ENCODE assay signal across 8 cellular contexts in genomic region chrX:106999002-106999975, GRCh38. TPM values are rescaled to one million over a fixed set of nuclear protein-coding genes. Genes with fewer than 3 reads are reported as not detected.
DNase-seq lines count a peak whose midpoint lies in the region; ATAC-seq and TF ChIP-seq lines count a peak whose summit lies in the region.

No MANE protein-coding gene starts in this region.

- no peaks in the 10 kb centered on the region for H3K36me3 ChIP-seq in suprapubic skin

- H3K4me1 ChIP-seq in suprapubic skin, result peaks cover 7% of the 10 kb centered on the region

- no peak overlapping the region for H3K27ac Mint-ChIP-seq in activated T-helper 1 cell treated with anti-CD3 and anti-CD28 coated beads, Interleukin-12 subunit alpha, Interleukin-12 subunit beta, Interleukin-2, Interleukin-4 antibody, amounts not matched to agents 30 ng/mL and 10 ng/mL and 1 ng/mL, durations not matched to agents 14 hours and 24 hours and 36 hours
- peak overlapping the region; percentile 44 to 89 (median 80) for H3K27ac Mint-ChIP-seq in naive thymus-derived CD8-positive, alpha-beta T cell

- H3K4me3 Mint-ChIP-seq in activated T-helper 1 cell treated with anti-CD3 and anti-CD28 coated beads, Interleukin-12 subunit alpha, Interleukin-12 subunit beta, Interleukin-2, Interleukin-4 antibody, amounts not matched to agents 30 ng/mL and 10 ng/mL and 1 ng/mL, durations not matched to agents 14 hours and 24 hours and 36 hours, result peak overlapping the region; percentile 87
- H3K4me3 Mint-ChIP-seq in naive thymus-derived CD8-positive, alpha-beta T cell, result peak overlapping the region; percentile 72 to 94 (median 88)

- TF ChIP-seq POLR2A in suprapubic skin (IDR thresholded peaks at IDR 0.05), result no peak

- TF ChIP-seq CTCF in AG09309 (IDR thresholded peaks at IDR 0.05; ENCODE audit: control insufficient read depth, insufficient read depth, low read depth, low read length, missing control alignments), result peak; percentile 58
- peak in 1 of 2 donors; percentile 26 for TF ChIP-seq CTCF in suprapubic skin (IDR thresholded peaks at IDR 0.05)

- ATAC-seq in GM18909 (IDR thresholded peaks at IDR 0.05; ENCODE audit: poor library complexity, unreplicated experiment) (peak; percentile 48), HG03432 (IDR thresholded peaks at IDR 0.05; ENCODE audit: unreplicated experiment) (peak; percentile 62)
- peak; percentile 66 to 76 for ATAC-seq in naive thymus-derived CD8-positive, alpha-beta T cell

- H3K36me3 Mint-ChIP-seq in activated T-helper 1 cell treated with anti-CD3 and anti-CD28 coated beads, Interleukin-12 subunit alpha, Interleukin-12 subunit beta, Interleukin-2, Interleukin-4 antibody, amounts not matched to agents 30 ng/mL and 10 ng/mL and 1 ng/mL, durations not matched to agents 14 hours and 24 hours and 36 hours (ENCODE audit: low read depth), result no peaks in the 10 kb centered on the region
- H3K36me3 Mint-ChIP-seq in naive thymus-derived CD8-positive, alpha-beta T cell, result no peaks in the 10 kb centered on the region

- DNase-seq in AG09309 (ENCODE audit: low read depth) (no peak), NCI-H82 treated with DMSO at 0.1 percent for 48 hours (lab: John Stamatoyannopoulos, UW; ENCODE audit: unreplicated experiment) (peak; percentile 5), fibroblast of gingiva (ENCODE audit: low read depth) (peak; percentile 56), suprapubic skin (ENCODE audit: low spot score in 2 of 2) (peak in 1 of 2 donors; percentile 71)
- DNase-seq in activated T-helper 1 cell treated with anti-CD3 and anti-CD28 coated beads, Interleukin-12 subunit alpha, Interleukin-12 subunit beta, Interleukin-2, Interleukin-4 antibody, amounts not matched to agents 30 ng/mL and 10 ng/mL and 1 ng/mL, durations not matched to agents 14 hours and 24 hours and 36 hours (ENCODE audit: low spot score), result peak; percentile 12
- DNase-seq in naive thymus-derived CD8-positive, alpha-beta T cell, result peak; percentile 5 to 69 (median 38)

- H3K27ac ChIP-seq in suprapubic skin, result peak overlapping the region; percentile 74

- no peaks in the 10 kb centered on the region for H3K27me3 ChIP-seq in suprapubic skin

- TF ChIP-seq EP300 in suprapubic skin (IDR thresholded peaks at IDR 0.05), result no peak

- intact Hi-C loops in activated T-helper 1 cell treated with anti-CD3 and anti-CD28 coated beads, Interleukin-12 subunit alpha, Interleukin-12 subunit beta, Interleukin-2, Interleukin-4 antibody, amounts not matched to agents 30 ng/mL and 10 ng/mL and 1 ng/mL, durations not matched to agents 14 hours and 24 hours and 36 hours (cut with micrococcal nuclease), result loop anchor here (5.0 to 10.0 kb wide), 2 partner anchors 626 to 778 kb away; partner anchors contain the start of genes NCBP2L, PRPS1 and TSC22D3

- peak overlapping the region; percentile 58 for H3K4me3 ChIP-seq in AG09309 (ENCODE audit: control insufficient read depth, low read depth, low read length)
- peak overlapping the region; percentile 66 for H3K4me3 ChIP-seq in suprapubic skin

- H3K9me3 ChIP-seq in suprapubic skin, result no peaks in the 10 kb centered on the region

- peaks cover 12% of the 10 kb centered on the region for H3K4me1 Mint-ChIP-seq in activated T-helper 1 cell treated with anti-CD3 and anti-CD28 coated beads, Interleukin-12 subunit alpha, Interleukin-12 subunit beta, Interleukin-2, Interleukin-4 antibody, amounts not matched to agents 30 ng/mL and 10 ng/mL and 1 ng/mL, durations not matched to agents 14 hours and 24 hours and 36 hours (ENCODE audit: low read depth)
- H3K4me1 Mint-ChIP-seq in naive thymus-derived CD8-positive, alpha-beta T cell, result peaks cover 7 to 13% (median 8%) of the 10 kb centered on the region in 4 donors

- peaks cover 3% of the 10 kb centered on the region for H3K27me3 Mint-ChIP-seq in activated T-helper 1 cell treated with anti-CD3 and anti-CD28 coated beads, Interleukin-12 subunit alpha, Interleukin-12 subunit beta, Interleukin-2, Interleukin-4 antibody, amounts not matched to agents 30 ng/mL and 10 ng/mL and 1 ng/mL, durations not matched to agents 14 hours and 24 hours and 36 hours (ENCODE audit: insufficient read depth)
- H3K27me3 Mint-ChIP-seq in naive thymus-derived CD8-positive, alpha-beta T cell, result peaks cover 0 to 2% (median 0%) of the 10 kb centered on the region in 5 donors

- no peaks in the 10 kb centered on the region for H3K9me3 Mint-ChIP-seq in activated T-helper 1 cell treated with anti-CD3 and anti-CD28 coated beads, Interleukin-12 subunit alpha, Interleukin-12 subunit beta, Interleukin-2, Interleukin-4 antibody, amounts not matched to agents 30 ng/mL and 10 ng/mL and 1 ng/mL, durations not matched to agents 14 hours and 24 hours and 36 hours
- no peaks in the 10 kb centered on the region for H3K9me3 Mint-ChIP-seq in naive thymus-derived CD8-positive, alpha-beta T cell

- 35% methylated on average over 72 of the region's 88 CpGs for WGBS in suprapubic skin

- POLR2A ChIA-PET in naive thymus-derived CD8-positive, alpha-beta T cell (lab: Charles Lee), result interaction anchor here (0.8 to 1.8 kb wide), 3 partner anchors 629 to 783 kb away, joined by 3 to 6 read pairs (median 3); partner anchors contain the start of genes NCBP2L and PRPS1

RNA-seq across cellular contexts. Expression of gene MORC4, which starts 0.7 kb away (rescaled TPM):
- 4.7 and 6.2 TPM in 2 replicates for total RNA-seq in activated T-helper 1 cell treated with anti-CD3 and anti-CD28 coated beads, Interleukin-12 subunit alpha, Interleukin-12 subunit beta, Interleukin-2, Interleukin-4 antibody, amounts not matched to agents 30 ng/mL and 10 ng/mL and 1 ng/mL, durations not matched to agents 14 hours and 24 hours and 36 hours
- 10 to 100 TPM in 1 of 2 experiments, 1 to 10 TPM in 1; 9.5 to 10.6 TPM for total RNA-seq in naive thymus-derived CD8-positive, alpha-beta T cell
- 1 to 10 TPM; 2.6 to 4.2 (median 2.6) TPM for polyA plus RNA-seq in naive thymus-derived CD8-positive, alpha-beta T cell
- total RNA-seq in suprapubic skin, result 10 to 100 TPM; 17.4 to 33.2 (median 24.9) TPM
